In genomic region chr3:38960953-38961622, GRCh38 we compare ENCODE assay signal across 9 cellular contexts.
A peak's percentile ranks its signal among the peaks of the same experiment; 100 is the strongest.
DNase-seq lines count a peak whose midpoint lies in the region; ATAC-seq, FAIRE-seq and TF ChIP-seq lines count a peak whose summit lies in the region.
"Had no signal": no experiment of that assay in that cellular context is flagged by ENCODE, and none has a peak within 500 bp of the region (broad histone marks: within the 10 kb centered on the region; RNA-seq: fewer than 3 reads in every experiment).

No MANE protein-coding gene starts in this region.

- no peaks in the 10 kb centered on the region for H3K9me3 ChIP-seq in OCI-LY7 (ENCODE audit: low read length)
- no peaks in the 10 kb centered on the region for H3K9me3 ChIP-seq in kidney (ENCODE audit: control insufficient read depth in 1 of 2, low read length in 2 of 2)
- H3K9me3 ChIP-seq in upper lobe of right lung, result no peaks in the 10 kb centered on the region

- H3K4me1 ChIP-seq in OCI-LY7 (ENCODE audit: insufficient read depth, low read length, poor library complexity, severe bottlenecking) (no peaks in the 10 kb centered on the region), kidney (ENCODE audit: control insufficient read depth in 1 of 2, insufficient read depth in 1 of 2, low read depth in 1 of 2, low read length in 2 of 2) (no peaks in the 10 kb centered on the region), upper lobe of right lung (peaks cover 8% of the 10 kb centered on the region)

- H3K36me3 ChIP-seq in OCI-LY7 (ENCODE audit: insufficient read depth, low read length) (no peaks in the 10 kb centered on the region), kidney (ENCODE audit: control insufficient read depth in 1 of 2, insufficient read depth in 2 of 2, low read length in 2 of 2) (no peaks in the 10 kb centered on the region), upper lobe of right lung (no peaks in the 10 kb centered on the region)

- no peaks in the 10 kb centered on the region for H3K79me2 ChIP-seq in OCI-LY7 (ENCODE audit: insufficient read depth, low read depth, low read length)

- H3K27ac ChIP-seq in OCI-LY7 (ENCODE audit: low read depth, low read length, poor library complexity, severe bottlenecking), result no peak overlapping the region
- no peak overlapping the region for H3K27ac ChIP-seq in kidney (ENCODE audit: low read depth in 2 of 2, low read length in 2 of 2)
- no peak overlapping the region for H3K27ac ChIP-seq in upper lobe of right lung

- CTCF ChIA-PET in OCI-LY7 (lab: Charles Lee; ENCODE audit: unreplicated experiment), result no interaction called here

- peak overlapping the region; percentile 93 for H2AFZ ChIP-seq in OCI-LY7 (ENCODE audit: low read length)

- TF ChIP-seq CTCF in OCI-LY7 (conservative IDR thresholded peaks at IDR 0.05; ENCODE audit: low read length), result peak; percentile 93
- peak; percentile 43 for TF ChIP-seq CTCF in kidney (IDR thresholded peaks at IDR 0.05; ENCODE audit: borderline replicate concordance, extremely low read depth, insufficient read depth)
- peak; percentile 64 for TF ChIP-seq CTCF in upper lobe of right lung (IDR thresholded peaks at IDR 0.05)

- intact Hi-C loops in OCI-LY7 (cut with micrococcal nuclease; ENCODE audit: unreplicated experiment), result no loop called here
- intact Hi-C loops in kidney (cut with DNase I), result no loop called here
- intact Hi-C loops in upper lobe of right lung (cut with DNase I), result no loop called here

- no peak overlapping the region for H3K4me2 ChIP-seq in OCI-LY7 (ENCODE audit: low read length)

- no peaks in the 10 kb centered on the region for H3K9me2 ChIP-seq in OCI-LY7 (ENCODE audit: insufficient read depth, low read length)

- peak; percentile 9 for DNase-seq in NCI-H2171 treated with DMSO at 0.1 percent for 48 hours (lab: John Stamatoyannopoulos, UW)
- no peak for DNase-seq in NCI-H2171 (lab: John Stamatoyannopoulos, UW)
- peak; percentile 55 for DNase-seq in HT-29 (ENCODE audit: low spot score)
- peak; percentile 56 for DNase-seq in OCI-LY7 (ENCODE audit: low spot score)
- peak; percentile 56 to 66 for DNase-seq in T47D (ENCODE audit: low read depth in 1 of 2, low spot score in 1 of 2)
- DNase-seq in kidney, result no peak
- no peak for DNase-seq in upper lobe of right lung

- no peak overlapping the region for H3K4me3 ChIP-seq in OCI-LY7 (ENCODE audit: low read depth, low read length, poor library complexity, severe bottlenecking)
- H3K4me3 ChIP-seq in kidney (ENCODE audit: low read length in 2 of 2), result no peak overlapping the region
- H3K4me3 ChIP-seq in upper lobe of right lung, result no peak overlapping the region

- no TSS peak for BruUV-seq in OCI-LY7 (replicated peaks; lab: Mats Ljungman, UMichigan)

- no peak overlapping the region for H3K9ac ChIP-seq in kidney (ENCODE audit: low read length in 2 of 2)

- in situ Hi-C loops in T47D (cut with HindIII; ENCODE audit: low pct_unique_long_range_greater_than_20kb, low sequenced_read_pairs), result no loop called here

- POLR2A ChIA-PET in OCI-LY7 (lab: Charles Lee), result interaction anchor here (1.2 kb wide), 1 partner anchor 11 kb away, joined by 11 read pairs; no protein-coding TSS in a partner anchor

- H4K20me1 ChIP-seq in OCI-LY7 (ENCODE audit: insufficient read depth, low read length), result no peaks in the 10 kb centered on the region

- H3K27me3 ChIP-seq in upper lobe of right lung, result no peaks in the 10 kb centered on the region

- FAIRE-seq in kidney (lab: Jason Lieb, UNC), result no peak
- FAIRE-seq: G401.6 had no signal

- ATAC-seq in upper lobe of right lung (peak; percentile 90), HG03378 (IDR thresholded peaks at IDR 0.05; ENCODE audit: unreplicated experiment) (no peak)

Comparison
In these comparisons a context has a peak if more than half of its experiments do, and no peak if none do; other contexts are left out.
1. DNase-seq: peak in NCI-H2171 treated with DMSO at 0.1 percent for 48 hours (single experiment), HT-29 (single experiment), OCI-LY7 (single experiment) and T47D (2 of 2); none in NCI-H2171 (single experiment), kidney (single experiment) and upper lobe of right lung (single experiment).
2. CTCF ChIP-seq: peak in every context shown above with its lines; median percentile 93 in OCI-LY7; 64 in upper lobe of right lung; 43 in kidney.